Comparison of ENCODE assay signal across 8 cellular contexts in genomic region chr3:47803478-47804025, GRCh38. TPM values are rescaled to one million over a fixed set of nuclear protein-coding genes. Genes with fewer than 3 reads are reported as not detected.
A peak's percentile ranks its signal among the peaks of the same experiment; 100 is the strongest.
DNase-seq lines count a peak whose midpoint lies in the region; ATAC-seq and TF ChIP-seq lines count a peak whose summit lies in the region.

No MANE protein-coding gene starts in this region.

- H3K27me3 Mint-ChIP-seq in activated T-cell treated with anti-CD3 and anti-CD28 coated beads, Interleukin-2, amount 50 U/mL, for 4 hours (ENCODE audit: low read depth) = no peaks in the 10 kb centered on the region
- no peaks in the 10 kb centered on the region for H3K27me3 Mint-ChIP-seq in T-helper 2 cell treated with Interferon-gamma antibody and Interleukin-4, amounts not matched to agents 5 μg/mL and 100 μg/mL, for 36 hours (ENCODE audit: low read depth)

- H3K4me3 ChIP-seq in gastroesophageal sphincter (peak overlapping the region; percentile 83 to 95), smooth muscle cell (peak overlapping the region; percentile 94)

- H3K9me3 ChIP-seq in gastroesophageal sphincter = no peaks in the 10 kb centered on the region
- H3K9me3 ChIP-seq in smooth muscle cell (replicated peaks; ENCODE audit: low read depth) = no peaks in the 10 kb centered on the region

- peaks cover 5% of the 10 kb centered on the region for H3F3A ChIP-seq in smooth muscle cell (ENCODE audit: low read depth)

- TF ChIP-seq EP300 in gastroesophageal sphincter (IDR thresholded peaks at IDR 0.05) = no peak

- peaks cover 0 to 29% (median 14%) of the 10 kb centered on the region in 3 donors for H3K4me1 ChIP-seq in gastroesophageal sphincter
- peaks cover 11% of the 10 kb centered on the region for H3K4me1 ChIP-seq in smooth muscle cell (ENCODE audit: low read depth)

- H3K36me3 ChIP-seq in gastroesophageal sphincter (peaks cover 0 to 35% of the 10 kb centered on the region in 2 donors), smooth muscle cell (ENCODE audit: low read depth) (no peaks in the 10 kb centered on the region)

- no peak for TF ChIP-seq POLR2A in gastroesophageal sphincter (IDR thresholded peaks at IDR 0.05)

- TF ChIP-seq CTCF in gastroesophageal sphincter (IDR thresholded peaks at IDR 0.05) = no peak
- no peak for TF ChIP-seq CTCF in smooth muscle cell (IDR thresholded peaks at IDR 0.05; ENCODE audit: borderline replicate concordance, insufficient read depth, poor library complexity, severe bottlenecking)

- no peaks in the 10 kb centered on the region for H4K20me1 ChIP-seq in smooth muscle cell (ENCODE audit: low read depth)

- H3K9ac ChIP-seq in smooth muscle cell (ENCODE audit: low read depth) = peak overlapping the region; percentile 79

- 0% methylated on average over 3 to 10 of the region's 20 CpGs for WGBS in gastroesophageal sphincter (ENCODE audit: low coverage in 1 of 2), 2 donors
- WGBS in smooth muscle cell (ENCODE audit: low lambda C conversion rate) = 1% methylated on average over 11 of the region's 20 CpGs

- peak overlapping the region; percentile 95 for H3K4me3 Mint-ChIP-seq in activated T-cell treated with anti-CD3 and anti-CD28 coated beads, Interleukin-2, amount 50 U/mL, for 4 hours
- H3K4me3 Mint-ChIP-seq in T-helper 2 cell treated with Interferon-gamma antibody and Interleukin-4, amounts not matched to agents 5 μg/mL and 100 μg/mL, for 36 hours = peak overlapping the region; percentile 99

- peaks cover 19% of the 10 kb centered on the region for H3K4me1 Mint-ChIP-seq in activated T-cell treated with anti-CD3 and anti-CD28 coated beads, Interleukin-2, amount 50 U/mL, for 4 hours (ENCODE audit: low read depth)
- peaks cover 22% of the 10 kb centered on the region for H3K4me1 Mint-ChIP-seq in T-helper 2 cell treated with Interferon-gamma antibody and Interleukin-4, amounts not matched to agents 5 μg/mL and 100 μg/mL, for 36 hours (ENCODE audit: low read depth)

- H3K9me3 Mint-ChIP-seq in activated T-cell treated with anti-CD3 and anti-CD28 coated beads, Interleukin-2, amount 50 U/mL, for 4 hours = no peaks in the 10 kb centered on the region
- no peaks in the 10 kb centered on the region for H3K9me3 Mint-ChIP-seq in T-helper 2 cell treated with Interferon-gamma antibody and Interleukin-4, amounts not matched to agents 5 μg/mL and 100 μg/mL, for 36 hours

- peak overlapping the region; percentile 91 for H3K4me2 ChIP-seq in smooth muscle cell

- in situ Hi-C loops in G401 (cut with HindIII; ENCODE audit: low sequenced_read_pairs) = no loop called here

- no peaks in the 10 kb centered on the region for H3K27me3 ChIP-seq in gastroesophageal sphincter
- H3K27me3 ChIP-seq in smooth muscle cell (ENCODE audit: low read depth) = no peaks in the 10 kb centered on the region

- H3K27ac Mint-ChIP-seq in T-helper 2 cell treated with Interferon-gamma antibody and Interleukin-4, amounts not matched to agents 5 μg/mL and 100 μg/mL, for 36 hours = peak overlapping the region; percentile 95

- peak overlapping the region; percentile 88 for H2AFZ ChIP-seq in smooth muscle cell (ENCODE audit: low read depth)

- peaks cover 12% of the 10 kb centered on the region for H3K79me2 ChIP-seq in smooth muscle cell (ENCODE audit: low read depth)

- ATAC-seq in activated T-cell treated with anti-CD3 and anti-CD28 coated beads, Interleukin-2, amount 50 U/mL, for 4 hours = peak; percentile 28 to 31
- ATAC-seq in gastroesophageal sphincter (no peak), GM21737 (IDR thresholded peaks at IDR 0.05; ENCODE audit: unreplicated experiment) (no peak)

- H3K27ac ChIP-seq in gastroesophageal sphincter = peak overlapping the region; percentile 93 to 99 (median 96)
- peak overlapping the region; percentile 89 for H3K27ac ChIP-seq in smooth muscle cell (ENCODE audit: low read depth)

- no peak for DNase-seq in activated T-cell treated with anti-CD3 and anti-CD28 coated beads, Interleukin-2, amount 50 U/mL, for 4 hours
- no peak for DNase-seq in activated T-cell treated with anti-CD3 and anti-CD28 coated beads for 4 hours
- DNase-seq in T-helper 2 cell treated with Interferon-gamma antibody and Interleukin-4, amounts not matched to agents 5 μg/mL and 100 μg/mL, for 36 hours (ENCODE audit: low spot score) = no peak
- DNase-seq in smooth muscle cell (lab: John Stamatoyannopoulos, UW; ENCODE audit: unreplicated experiment) = no peak
- DNase-seq in SKM-1 treated with dmso at 0.1 percent for 144 hours (lab: John Stamatoyannopoulos, UW; ENCODE audit: unreplicated experiment) = no peak
- no peak for DNase-seq in G401 (ENCODE audit: low spot score)

- H3K36me3 Mint-ChIP-seq in activated T-cell treated with anti-CD3 and anti-CD28 coated beads, Interleukin-2, amount 50 U/mL, for 4 hours (ENCODE audit: insufficient read depth) = no peaks in the 10 kb centered on the region
- H3K36me3 Mint-ChIP-seq in T-helper 2 cell treated with Interferon-gamma antibody and Interleukin-4, amounts not matched to agents 5 μg/mL and 100 μg/mL, for 36 hours (ENCODE audit: low read depth) = peaks cover 4% of the 10 kb centered on the region

RNA-seq across cellular contexts. Expression of gene DHX30, which starts 0.6 kb away (rescaled TPM):
- 100 to 1,000 TPM; 166 to 178 (median 167) TPM for total RNA-seq in activated T-cell treated with anti-CD3 and anti-CD28 coated beads, Interleukin-2, amount 50 U/mL, for 4 hours
- total RNA-seq in gastroesophageal sphincter (10 to 100 TPM; 63.7 to 89.5 (median 65.4) TPM), smooth muscle cell (35.9 and 36.3 TPM in 2 replicates)
- 45.4 and 51.6 TPM in 2 replicates for polyA plus RNA-seq in smooth muscle cell
- total RNA-seq in G401 (2014; rRNA removed; shearing (Covaris generic)) = 142 and 168 TPM in 2 replicates

RNA-seq across cellular contexts. Expression of gene SMARCC1, which starts 21.9 kb away (rescaled TPM):
- 100 to 1,000 TPM; 105 to 125 (median 106) TPM for total RNA-seq in activated T-cell treated with anti-CD3 and anti-CD28 coated beads, Interleukin-2, amount 50 U/mL, for 4 hours
- total RNA-seq in gastroesophageal sphincter = 10 to 100 TPM; 38.5 to 68.2 (median 49.1) TPM
- total RNA-seq in smooth muscle cell = 40.5 and 46.2 TPM in 2 replicates
- polyA plus RNA-seq in smooth muscle cell = 45.2 and 50.3 TPM in 2 replicates
- 44.6 and 63.4 TPM in 2 replicates for total RNA-seq in G401 (2014; rRNA removed; shearing (Covaris generic))

Comparison
In these comparisons a context has a peak if more than half of its experiments do, and no peak if none do; other contexts are left out.
1. ATAC-seq: peak in activated T-cell treated with anti-CD3 and anti-CD28 coated beads, Interleukin-2, amount 50 U/mL, for 4 hours (2 of 2); none in gastroesophageal sphincter (single experiment) and GM21737 (single experiment).